29 cellular contexts compared by ENCODE assay signal in the genomic region with DNA sequence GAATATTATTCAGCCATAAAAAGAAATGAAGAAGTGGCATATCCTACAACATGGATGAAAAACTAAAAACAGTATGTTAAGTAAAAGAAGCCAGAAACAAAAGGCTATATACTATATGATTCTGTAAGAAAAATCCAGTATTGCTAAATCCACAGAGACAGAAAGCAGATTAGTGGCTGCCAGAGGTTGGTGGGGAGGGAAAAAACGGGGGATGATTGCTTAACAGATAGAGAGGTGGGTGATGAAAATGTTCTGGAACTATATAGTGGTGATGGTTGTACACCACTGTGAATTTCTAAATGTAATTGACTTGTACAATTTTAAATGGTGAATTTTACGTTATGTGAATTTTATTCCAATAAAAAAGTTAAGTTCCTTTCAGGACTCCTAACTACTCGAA.
"Had no signal": no experiment of that assay in that cellular context is flagged by ENCODE, and none has a peak within 500 bp of the region (broad histone marks: within the 10 kb centered on the region; RNA-seq: fewer than 3 reads in every experiment).

No MANE protein-coding gene starts in this region.

- H3K27me3 Mint-ChIP-seq: activated CD4-positive, alpha-beta memory T cell treated with anti-CD3 and anti-CD28 coated beads for 36 hours; activated CD4-positive, alpha-beta T cell treated with anti-CD3 and anti-CD28 coated beads for 36 hours; activated CD4-positive, alpha-beta T cell treated with anti-CD3 and anti-CD28 coated beads, Interleukin-2, amount 10 ng/mL, durations not matched to agents 24 days and 14 days; activated CD8-positive, alpha-beta memory T cell treated with anti-CD3 and anti-CD28 coated beads, Interleukin-2, amount 10 ng/mL, durations not matched to agents 7 days and 5 days; activated naive CD4-positive, alpha-beta T cell treated with anti-CD3 and anti-CD28 coated beads, Interleukin-2, amount 50 U/mL, for 24 hours; activated naive CD8-positive, alpha-beta T cell treated with anti-CD3 and anti-CD28 coated beads for 36 hours; activated naive CD8-positive, alpha-beta T cell treated with anti-CD3 and anti-CD28 coated beads, Interleukin-2, amount 50 U/mL, for 24 hours; T-helper 17 cell had no signal

- H3K27ac Mint-ChIP-seq: activated CD4-positive, alpha-beta memory T cell treated with anti-CD3 and anti-CD28 coated beads for 36 hours; activated CD4-positive, alpha-beta T cell treated with anti-CD3 and anti-CD28 coated beads for 36 hours; activated CD4-positive, alpha-beta T cell treated with anti-CD3 and anti-CD28 coated beads, Interleukin-2, amount 10 ng/mL, durations not matched to agents 24 days and 14 days; activated CD8-positive, alpha-beta memory T cell treated with anti-CD3 and anti-CD28 coated beads, Interleukin-2, amount 10 ng/mL, durations not matched to agents 7 days and 5 days; activated CD8-positive, alpha-beta T cell treated with anti-CD3 and anti-CD28 coated beads, Interleukin-2, amount 10 ng/mL, durations not matched to agents 7 days and 5 days; activated naive CD4-positive, alpha-beta T cell treated with anti-CD3 and anti-CD28 coated beads for 36 hours; activated naive CD4-positive, alpha-beta T cell treated with anti-CD3 and anti-CD28 coated beads, Interleukin-2, amount 50 U/mL, for 24 hours; activated naive CD8-positive, alpha-beta T cell treated with anti-CD3 and anti-CD28 coated beads for 36 hours; activated naive CD8-positive, alpha-beta T cell treated with anti-CD3 and anti-CD28 coated beads, Interleukin-2, amount 50 U/mL, for 24 hours; activated T-helper 1 cell treated with anti-CD3 and anti-CD28 coated beads, Interleukin-12 subunit alpha, Interleukin-12 subunit beta, Interleukin-2, Interleukin-4 antibody, amounts not matched to agents 30 ng/mL and 10 ng/mL and 1 ng/mL, durations not matched to agents 14 hours and 24 hours and 36 hours; activated T-helper 2 cell treated with anti-CD3 and anti-CD28 coated beads, Interferon-gamma antibody, Interleukin-2, Interleukin-4, amounts not matched to agents 10 μg/mL and 5 μg/mL and 100 μg/mL, durations not matched to agents 14 hours and 24 hours and 36 hours; endodermal cell; T-helper 17 cell had no signal

- ATAC-seq: activated CD4-positive, alpha-beta T cell treated with anti-CD3 and anti-CD28 coated beads for 36 hours; activated CD8-positive, alpha-beta memory T cell treated with anti-CD3 and anti-CD28 coated beads, Interleukin-2, amount 10 ng/mL, durations not matched to agents 7 days and 5 days; activated CD8-positive, alpha-beta T cell treated with anti-CD3 and anti-CD28 coated beads, Interleukin-2, amount 10 ng/mL, durations not matched to agents 7 days and 5 days; activated naive CD8-positive, alpha-beta T cell treated with anti-CD3 and anti-CD28 coated beads, Interleukin-2, amount 50 U/mL, for 24 hours; esophagus mucosa; T-helper 17 cell had no signal

- DNase-seq: activated CD4-positive, alpha-beta memory T cell treated with anti-CD3 and anti-CD28 coated beads for 36 hours; activated CD4-positive, alpha-beta T cell treated with anti-CD3 and anti-CD28 coated beads for 36 hours; activated CD4-positive, alpha-beta T cell treated with anti-CD3 and anti-CD28 coated beads, Interleukin-2, amount 10 ng/mL, durations not matched to agents 24 days and 14 days; activated CD4-positive, CD25-positive, alpha-beta regulatory T cell; activated CD4-positive, CD25-positive, alpha-beta regulatory T cell treated with anti-CD3 and anti-CD28 coated beads, Interleukin-2, amount 50 U/mL, for 72 hours; activated CD8-positive, alpha-beta memory T cell treated with anti-CD3 and anti-CD28 coated beads, Interleukin-2, amount 10 ng/mL, durations not matched to agents 7 days and 5 days; activated CD8-positive, alpha-beta memory T cell treated with anti-CD3 and anti-CD28 coated beads, Interleukin-2, amount 50 U/mL, for 4 hours; activated CD8-positive, alpha-beta T cell treated with anti-CD3 and anti-CD28 coated beads, Interleukin-2, amount 10 ng/mL, durations not matched to agents 7 days and 5 days; activated effector memory CD4-positive, alpha-beta T cell treated with anti-CD3 and anti-CD28 coated beads, Interleukin-2, amount 50 U/mL, for 16 hours; activated naive CD4-positive, alpha-beta T cell treated with anti-CD3 and anti-CD28 coated beads for 36 hours; activated naive CD8-positive, alpha-beta T cell treated with anti-CD3 and anti-CD28 coated beads for 36 hours; activated naive CD8-positive, alpha-beta T cell treated with anti-CD3 and anti-CD28 coated beads, Interleukin-2, amount 50 U/mL, for 24 hours; activated T-cell treated with anti-CD3 and anti-CD28 coated beads, Interleukin-2, amount 50 U/mL, for 1 hour; activated T-cell treated with anti-CD3 and anti-CD28 coated beads, Interleukin-2, amount 50 U/mL, for 48 hours; amniotic stem cell; anterior cingulate cortex; brain microvascular endothelial cell; caudate nucleus; colonic mucosa; effector memory CD4-positive, alpha-beta T cell; endodermal cell; foreskin fibroblast; head of caudate nucleus; T-helper 1 cell; T-helper 17 cell had no signal

- H3K27ac ChIP-seq: brain microvascular endothelial cell, colonic mucosa had no signal

- H3K9me3 ChIP-seq: colonic mucosa had no signal

- H3K4me3 Mint-ChIP-seq: activated CD4-positive, alpha-beta memory T cell treated with anti-CD3 and anti-CD28 coated beads for 36 hours; activated CD4-positive, alpha-beta T cell treated with anti-CD3 and anti-CD28 coated beads for 36 hours; activated CD4-positive, alpha-beta T cell treated with anti-CD3 and anti-CD28 coated beads, Interleukin-2, amount 10 ng/mL, durations not matched to agents 24 days and 14 days; activated CD8-positive, alpha-beta memory T cell treated with anti-CD3 and anti-CD28 coated beads, Interleukin-2, amount 10 ng/mL, durations not matched to agents 7 days and 5 days; activated CD8-positive, alpha-beta T cell treated with anti-CD3 and anti-CD28 coated beads, Interleukin-2, amount 10 ng/mL, durations not matched to agents 7 days and 5 days; activated naive CD4-positive, alpha-beta T cell treated with anti-CD3 and anti-CD28 coated beads for 36 hours; activated naive CD4-positive, alpha-beta T cell treated with anti-CD3 and anti-CD28 coated beads, Interleukin-2, amount 50 U/mL, for 24 hours; activated naive CD8-positive, alpha-beta T cell treated with anti-CD3 and anti-CD28 coated beads for 36 hours; activated naive CD8-positive, alpha-beta T cell treated with anti-CD3 and anti-CD28 coated beads, Interleukin-2, amount 50 U/mL, for 24 hours; activated T-helper 1 cell treated with anti-CD3 and anti-CD28 coated beads, Interleukin-12 subunit alpha, Interleukin-12 subunit beta, Interleukin-2, Interleukin-4 antibody, amounts not matched to agents 30 ng/mL and 10 ng/mL and 1 ng/mL, durations not matched to agents 14 hours and 24 hours and 36 hours; endodermal cell; T-helper 17 cell had no signal

- H3K9me3 Mint-ChIP-seq: activated CD4-positive, alpha-beta memory T cell treated with anti-CD3 and anti-CD28 coated beads for 36 hours; activated CD4-positive, alpha-beta T cell treated with anti-CD3 and anti-CD28 coated beads, Interleukin-2, amount 10 ng/mL, durations not matched to agents 24 days and 14 days; activated naive CD4-positive, alpha-beta T cell treated with anti-CD3 and anti-CD28 coated beads for 36 hours; activated naive CD4-positive, alpha-beta T cell treated with anti-CD3 and anti-CD28 coated beads, Interleukin-2, amount 50 U/mL, for 24 hours; activated naive CD8-positive, alpha-beta T cell treated with anti-CD3 and anti-CD28 coated beads for 36 hours; activated naive CD8-positive, alpha-beta T cell treated with anti-CD3 and anti-CD28 coated beads, Interleukin-2, amount 50 U/mL, for 24 hours; activated T-helper 1 cell treated with anti-CD3 and anti-CD28 coated beads, Interleukin-12 subunit alpha, Interleukin-12 subunit beta, Interleukin-2, Interleukin-4 antibody, amounts not matched to agents 30 ng/mL and 10 ng/mL and 1 ng/mL, durations not matched to agents 14 hours and 24 hours and 36 hours; activated T-helper 2 cell treated with anti-CD3 and anti-CD28 coated beads, Interferon-gamma antibody, Interleukin-2, Interleukin-4, amounts not matched to agents 10 μg/mL and 5 μg/mL and 100 μg/mL, durations not matched to agents 14 hours and 24 hours and 36 hours; endodermal cell had no signal

- H3K4me1 Mint-ChIP-seq: activated CD4-positive, alpha-beta T cell treated with anti-CD3 and anti-CD28 coated beads for 36 hours; activated CD8-positive, alpha-beta memory T cell treated with anti-CD3 and anti-CD28 coated beads, Interleukin-2, amount 10 ng/mL, durations not matched to agents 7 days and 5 days; activated naive CD4-positive, alpha-beta T cell treated with anti-CD3 and anti-CD28 coated beads, Interleukin-2, amount 50 U/mL, for 24 hours; activated naive CD8-positive, alpha-beta T cell treated with anti-CD3 and anti-CD28 coated beads, Interleukin-2, amount 50 U/mL, for 24 hours; endodermal cell; T-helper 17 cell had no signal

- H3K4me3 ChIP-seq: colonic mucosa had no signal

- H3K36me3 ChIP-seq: brain microvascular endothelial cell, colonic mucosa had no signal

- H3K27me3 ChIP-seq: brain microvascular endothelial cell, colonic mucosa had no signal
